In genomic region chr21:45313682-45314081, GRCh38 we compare ENCODE assay signal across 19 cellular contexts. TPM values are rescaled to one million over a fixed set of nuclear protein-coding genes. Genes with fewer than 3 reads are reported as not detected.
A peak's percentile ranks its signal among the peaks of the same experiment; 100 is the strongest.
DNase-seq lines count a peak whose midpoint lies in the region; ATAC-seq and TF ChIP-seq lines count a peak whose summit lies in the region.
"Had no signal": no experiment of that assay in that cellular context is flagged by ENCODE, and none has a peak within 500 bp of the region (broad histone marks: within the 10 kb centered on the region; RNA-seq: fewer than 3 reads in every experiment).

No MANE protein-coding gene starts in this region.

- H3K4me3 Mint-ChIP-seq in endodermal cell: no peak overlapping the region
- H3K4me3 Mint-ChIP-seq: CD4-positive, alpha-beta T cell; CD8-positive, alpha-beta T cell had no signal

- H3K4me1 ChIP-seq in BLaER1 (peaks cover 37% of the 10 kb centered on the region), endodermal cell (ENCODE audit: control insufficient read depth, insufficient read depth, low read length) (peaks cover 5% of the 10 kb centered on the region), smooth muscle cell (ENCODE audit: low read depth) (peaks cover 7% of the 10 kb centered on the region)
- H3K4me1 ChIP-seq: BE2C had no signal

- H3K9ac ChIP-seq in BLaER1: no peak overlapping the region
- H3K9ac ChIP-seq in endodermal cell (ENCODE audit: extremely low read depth, low read length, poor library complexity, severe bottlenecking): no peak overlapping the region
- no peak overlapping the region for H3K9ac ChIP-seq in smooth muscle cell (ENCODE audit: low read depth)
- H3K9ac ChIP-seq: BLaER1 treated with 17β-estradiol and CSF1 and Interleukin-3, amounts not matched to agents 10 nM and 100 nM had no signal

- DNase-seq in OCI-M2 (lab: John Stamatoyannopoulos, UW; ENCODE audit: unreplicated experiment): peak; percentile 47
- DNase-seq in endodermal cell: peak; percentile 3
- no peak for DNase-seq in smooth muscle cell (lab: John Stamatoyannopoulos, UW; ENCODE audit: unreplicated experiment)
- DNase-seq in SHP77 (lab: John Stamatoyannopoulos, UW): no peak
- no peak for DNase-seq in A172 (ENCODE audit: low spot score)
- no peak for DNase-seq in ureter (ENCODE audit: low spot score)
- DNase-seq: ACHN; Caco-2; Calu3; CD4-positive, alpha-beta T cell; CD8-positive, alpha-beta T cell; DMS79 treated with DMSO at 0.1 percent for 48 hours; GF-D8 had no signal

- peaks cover 18% of the 10 kb centered on the region for H3K9me3 ChIP-seq in BLaER1
- H3K9me3 ChIP-seq in endodermal cell (ENCODE audit: control insufficient read depth, low read length): no peaks in the 10 kb centered on the region
- H3K9me3 ChIP-seq in smooth muscle cell (replicated peaks; ENCODE audit: low read depth): no peaks in the 10 kb centered on the region
- H3K9me3 ChIP-seq: BE2C, Caco-2 had no signal

- TF ChIP-seq CTCF in endodermal cell (conservative IDR thresholded peaks at IDR 0.05) (no peak), smooth muscle cell (IDR thresholded peaks at IDR 0.05; ENCODE audit: borderline replicate concordance, insufficient read depth, poor library complexity, severe bottlenecking) (no peak)

- peaks cover 5% of the 10 kb centered on the region for H3K36me3 Mint-ChIP-seq in endodermal cell (ENCODE audit: low read depth)
- H3K36me3 Mint-ChIP-seq: CD8-positive, alpha-beta T cell had no signal

- H3K27ac Mint-ChIP-seq in endodermal cell: no peak overlapping the region
- H3K27ac Mint-ChIP-seq: CD4-positive, alpha-beta T cell; CD8-positive, alpha-beta T cell had no signal

- H3K4me3 ChIP-seq in BLaER1 (no peak overlapping the region), endodermal cell (ENCODE audit: low read length) (peak overlapping the region; percentile 33), smooth muscle cell (no peak overlapping the region)
- H3K4me3 ChIP-seq: BLaER1 treated with 17β-estradiol and CSF1 and Interleukin-3, amounts not matched to agents 10 nM and 100 nM had no signal

- peaks cover 30% of the 10 kb centered on the region for H3K4me1 Mint-ChIP-seq in endodermal cell

- ATAC-seq in GM18867 (IDR thresholded peaks at IDR 0.05; ENCODE audit: unreplicated experiment): no peak
- ATAC-seq: CD8-positive, alpha-beta T cell had no signal

- no peaks in the 10 kb centered on the region for H3K36me3 ChIP-seq in BLaER1
- H3K36me3 ChIP-seq in endodermal cell (ENCODE audit: control insufficient read depth, insufficient read depth, low read length): no peaks in the 10 kb centered on the region
- no peaks in the 10 kb centered on the region for H3K36me3 ChIP-seq in smooth muscle cell (ENCODE audit: low read depth)
- H3K36me3 ChIP-seq: BE2C; BLaER1 treated with 17β-estradiol and CSF1 and Interleukin-3, amounts not matched to agents 10 nM and 100 nM had no signal

- H3K9me3 Mint-ChIP-seq in endodermal cell: peaks cover 22% of the 10 kb centered on the region

- H3K27me3 ChIP-seq in BLaER1 (no peaks in the 10 kb centered on the region), endodermal cell (ENCODE audit: control insufficient read depth, insufficient read depth, low read length, poor library complexity, severe bottlenecking) (no peaks in the 10 kb centered on the region), smooth muscle cell (ENCODE audit: low read depth) (no peaks in the 10 kb centered on the region)
- H3K27me3 ChIP-seq: BE2C; BLaER1 treated with 17β-estradiol and CSF1 and Interleukin-3, amounts not matched to agents 10 nM and 100 nM had no signal

- H3K79me2 ChIP-seq in smooth muscle cell (ENCODE audit: low read depth): no peaks in the 10 kb centered on the region

- no peak overlapping the region for H3K27ac ChIP-seq in BLaER1
- H3K27ac ChIP-seq in endodermal cell (ENCODE audit: low read depth, low read length): no peak overlapping the region
- peak overlapping the region; percentile 18 for H3K27ac ChIP-seq in smooth muscle cell (ENCODE audit: low read depth)
- H3K27ac ChIP-seq: 22Rv1; BLaER1 treated with 17β-estradiol and CSF1 and Interleukin-3, amounts not matched to agents 10 nM and 100 nM; C4-2B had no signal

- H3F3A ChIP-seq in smooth muscle cell (ENCODE audit: low read depth): peaks cover 5% of the 10 kb centered on the region

- 73 to 100% methylated on average over 1 to 2 of the region's 3 CpGs for WGBS in endodermal cell (ENCODE audit: insufficient coverage in 1 of 2, insufficient read length in 1 of 2), 2 experiments
- 34% methylated on average over 3 of the region's 3 CpGs for WGBS in smooth muscle cell (ENCODE audit: low lambda C conversion rate)

- H3K27me3 Mint-ChIP-seq in endodermal cell (ENCODE audit: insufficient read depth): peaks cover 3% of the 10 kb centered on the region
- H3K27me3 Mint-ChIP-seq: CD4-positive, alpha-beta T cell had no signal

- H2AFZ ChIP-seq in smooth muscle cell (ENCODE audit: low read depth): no peak overlapping the region

- peaks cover 3% of the 10 kb centered on the region; the same call in 1 of the 2 replicates for H4K20me1 ChIP-seq in BLaER1
- H4K20me1 ChIP-seq in smooth muscle cell (ENCODE audit: low read depth): no peaks in the 10 kb centered on the region

- H3K4me2 ChIP-seq in BLaER1 (peak overlapping the region; percentile 12; the same call in 1 of the 2 replicates), smooth muscle cell (peak overlapping the region; percentile 29)
- H3K4me2 ChIP-seq: BLaER1 treated with 17β-estradiol and CSF1 and Interleukin-3, amounts not matched to agents 10 nM and 100 nM had no signal

RNA-seq across cellular contexts. Expression of gene POFUT2, which starts 26.0 kb away (rescaled TPM):
- 10 to 100 TPM; 49.0 to 73.3 TPM for total RNA-seq in endodermal cell
- polyA plus RNA-seq in endodermal cell (2013, experiment 1 of 2): 55.1 TPM
- polyA plus RNA-seq in endodermal cell (2013, experiment 2 of 2): 46.9 TPM
- 32.1 and 58.3 TPM in 2 replicates for total RNA-seq in smooth muscle cell
- 69.6 and 70.0 TPM in 2 replicates for polyA plus RNA-seq in smooth muscle cell
- 31.0 and 31.9 TPM in 2 replicates for total RNA-seq in A172 (2014; rRNA removed; shearing (Covaris generic))
- total RNA-seq in ureter: 42.6 TPM

Comparison
In these comparisons a context has a peak if more than half of its experiments do, and no peak if none do; other contexts are left out.
1. DNase-seq: peak in OCI-M2 (single experiment) and endodermal cell (single experiment); none in smooth muscle cell (single experiment), SHP77 (0 of 2), A172 (single experiment) and ureter (single experiment).